28 cellular contexts compared by ENCODE assay signal in genomic region chr1:88634538-88634937, GRCh38.
"Had no signal": no experiment of that assay in that cellular context is flagged by ENCODE, and none has a peak within 500 bp of the region (broad histone marks: within the 10 kb centered on the region; RNA-seq: fewer than 3 reads in every experiment).

No MANE protein-coding gene starts in this region.

- H3K36me3 ChIP-seq: colonic mucosa, esophagus squamous epithelium, gastrocnemius medialis, heart right ventricle, left lung, lower lobe of right lung had no signal

- FAIRE-seq: endometrium, islet of Langerhans, keratinocyte had no signal

- ATAC-seq: effector memory CD8-positive, alpha-beta T cell; esophagus mucosa; gastrocnemius medialis; heart right ventricle; left cardiac atrium; left lung; left ventricle myocardium superior; lower lobe of right lung; mucosa of descending colon had no signal

- H3K27ac Mint-ChIP-seq: dendritic cell treated with granulocyte-macrophage colony-stimulating factor and Interleukin-4, amounts not matched to agents 40 ng/mL and 50 ng/mL, for 4 days; effector memory CD8-positive, alpha-beta T cell; endodermal cell; mesothelial cell of epicardium; naive B cell had no signal

- H3K4me3 Mint-ChIP-seq: dendritic cell treated with granulocyte-macrophage colony-stimulating factor and Interleukin-4, amounts not matched to agents 40 ng/mL and 50 ng/mL, for 4 days; effector memory CD8-positive, alpha-beta T cell; endodermal cell; mesothelial cell of epicardium; naive B cell had no signal

- DNase-seq: colonic mucosa; cortex of kidney; effector CD8-positive, alpha-beta T cell; effector memory CD8-positive, alpha-beta T cell; endodermal cell; erythroblast; esophagus squamous epithelium; foreskin fibroblast; foreskin melanocyte; gastrocnemius medialis; glutamatergic neuron; head of caudate nucleus; heart right ventricle; hippocampal formation; left cardiac atrium; left lung; left ventricle myocardium superior; lower lobe of right lung; mesenchymal stem cell; mucosa of descending colon; naive B cell had no signal

- H3K27me3 ChIP-seq: colonic mucosa, esophagus squamous epithelium, gastrocnemius medialis, heart right ventricle, left lung had no signal

- H3K9me3 ChIP-seq: colonic mucosa had no signal

- H3K4me1 ChIP-seq: colonic mucosa, esophagus squamous epithelium, gastrocnemius medialis, heart right ventricle, left lung, lower lobe of right lung had no signal

- H3K27ac ChIP-seq: colonic mucosa, epithelial cell of prostate, esophagus squamous epithelium, gastrocnemius medialis, heart right ventricle, left lung, lower lobe of right lung had no signal

- H3K4me1 Mint-ChIP-seq: mesothelial cell of epicardium, naive B cell had no signal

- H3K4me3 ChIP-seq: colonic mucosa, esophagus squamous epithelium, gastrocnemius medialis, heart right ventricle, left lung, lower lobe of right lung, mucosa of descending colon had no signal

- H3K36me3 Mint-ChIP-seq: mesothelial cell of epicardium had no signal
